6 cellular contexts compared by ENCODE assay signal in the genomic region with DNA sequence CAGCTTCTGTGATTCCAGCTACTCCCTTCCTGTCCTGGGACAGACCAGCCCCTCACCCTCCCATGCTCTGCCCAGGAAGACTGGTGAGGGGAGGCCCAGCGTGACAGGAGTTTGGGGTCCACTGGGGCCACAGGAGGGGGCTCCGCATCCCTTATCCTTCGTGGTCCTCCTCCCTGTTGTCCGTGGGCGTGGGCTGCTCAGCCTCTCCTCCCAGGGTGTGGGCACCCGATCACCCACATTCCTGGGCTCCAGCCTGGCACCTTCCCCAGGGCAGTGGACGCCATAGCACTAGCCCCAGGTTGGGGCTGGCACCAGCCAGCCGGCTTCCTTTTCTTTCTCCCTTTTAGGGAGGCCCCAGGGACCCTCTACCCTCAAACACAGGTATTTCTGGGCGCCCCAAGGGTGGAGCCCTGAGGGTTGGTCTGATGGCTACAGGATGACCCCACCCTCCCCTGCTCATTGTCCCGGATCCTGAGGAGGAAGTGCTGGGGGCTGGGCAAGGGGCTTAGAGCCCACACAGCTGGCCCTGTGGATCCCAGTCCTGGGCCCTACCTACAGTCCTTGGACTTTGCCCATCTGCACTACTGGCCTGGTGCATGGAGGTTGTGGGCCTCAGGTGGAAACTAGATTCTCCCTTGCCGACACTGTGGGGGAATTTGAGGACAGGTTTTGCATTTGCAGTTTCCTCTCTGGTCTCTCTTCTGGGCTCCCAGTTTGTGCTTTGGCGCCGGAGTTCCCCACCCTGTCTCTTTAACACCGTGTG. TPM values are rescaled to one million over a fixed set of nuclear protein-coding genes. Genes with fewer than 3 reads are reported as not detected.
DNase-seq lines count a peak whose midpoint lies in the region; ATAC-seq and FAIRE-seq lines count a peak whose summit lies in the region.

No MANE protein-coding gene starts in this region.

- WGBS in esophagus, 2 donors: 11 to 19% methylated on average over 14 of the region's 14 CpGs
- WGBS in small intestine, 3 donors: 12 to 17% (median 16%) methylated on average over 13 to 14 of the region's 14 CpGs

- FAIRE-seq in small intestine (lab: Jason Lieb, UNC): no peak

- peak overlapping the region; percentile 97 for H3K27ac ChIP-seq in esophagus (ENCODE audit: low read depth in 2 of 2, low read length in 1 of 2)
- H3K27ac ChIP-seq in small intestine (ENCODE audit: low read depth in 1 of 2, low read length in 1 of 2): peak overlapping the region; percentile 84 to 86

- H3K27me3 ChIP-seq in esophagus (ENCODE audit: control insufficient read depth in 1 of 2, insufficient read depth in 2 of 2, low read length in 2 of 2) (no peaks in the 10 kb centered on the region), small intestine (ENCODE audit: control insufficient read depth in 2 of 2, insufficient read depth in 2 of 2, low read length in 2 of 2) (no peaks in the 10 kb centered on the region)

- peak overlapping the region; percentile 87 for H3K4me3 Mint-ChIP-seq in T-helper 1 cell treated with Interleukin-12 subunit alpha and Interleukin-12 subunit beta and Interleukin-4 antibody, amounts not matched to agents 30 μg/mL and 1 μg/mL, for 36 hours

- peak overlapping the region; percentile 57 for H3K27ac Mint-ChIP-seq in T-helper 1 cell treated with Interleukin-12 subunit alpha and Interleukin-12 subunit beta and Interleukin-4 antibody, amounts not matched to agents 30 μg/mL and 1 μg/mL, for 36 hours

- H3K27me3 Mint-ChIP-seq in T-helper 1 cell treated with Interleukin-12 subunit alpha and Interleukin-12 subunit beta and Interleukin-4 antibody, amounts not matched to agents 30 μg/mL and 1 μg/mL, for 36 hours (ENCODE audit: low read depth): peaks cover 6% of the 10 kb centered on the region

- H3K9me3 Mint-ChIP-seq in T-helper 1 cell treated with Interleukin-12 subunit alpha and Interleukin-12 subunit beta and Interleukin-4 antibody, amounts not matched to agents 30 μg/mL and 1 μg/mL, for 36 hours: no peaks in the 10 kb centered on the region

- no peak for ATAC-seq in GM21619 (IDR thresholded peaks at IDR 0.05; ENCODE audit: unreplicated experiment)

- H3K36me3 ChIP-seq in esophagus (ENCODE audit: control insufficient read depth in 2 of 2, insufficient read depth in 2 of 2, low read length in 1 of 2) (peaks cover 11 to 29% of the 10 kb centered on the region in 2 donors), small intestine (ENCODE audit: control insufficient read depth in 2 of 2, insufficient read depth in 2 of 2, low read length in 2 of 2) (peaks cover 17 to 19% of the 10 kb centered on the region in 2 donors)

- H3K36me3 Mint-ChIP-seq in T-helper 1 cell treated with Interleukin-12 subunit alpha and Interleukin-12 subunit beta and Interleukin-4 antibody, amounts not matched to agents 30 μg/mL and 1 μg/mL, for 36 hours (ENCODE audit: low read depth): peaks cover 24% of the 10 kb centered on the region

- peaks cover 15% of the 10 kb centered on the region for H3K4me1 Mint-ChIP-seq in T-helper 1 cell treated with Interleukin-12 subunit alpha and Interleukin-12 subunit beta and Interleukin-4 antibody, amounts not matched to agents 30 μg/mL and 1 μg/mL, for 36 hours (ENCODE audit: low read depth)

- DNase-seq in T-helper 1 cell (no peak), small intestine (peak; percentile 87), kidney glomerular epithelial cell (lab: John Stamatoyannopoulos, UW) (no peak)

- H3K4me1 ChIP-seq in esophagus (ENCODE audit: control insufficient read depth in 2 of 2, insufficient read depth in 2 of 2, low read length in 1 of 2): peaks cover 14 to 18% of the 10 kb centered on the region in 2 donors
- H3K4me1 ChIP-seq in small intestine (ENCODE audit: control insufficient read depth in 2 of 2, insufficient read depth in 1 of 2, low read depth in 1 of 2, low read length in 1 of 2): peaks cover 0 to 13% of the 10 kb centered on the region in 2 donors

- H3K4me3 ChIP-seq in esophagus (ENCODE audit: low read depth in 1 of 2, low read length in 2 of 2) (peak overlapping the region; percentile 84 to 86), small intestine (ENCODE audit: low read depth in 1 of 2, low read length in 2 of 2) (peak overlapping the region; percentile 97 to 98)

- H3K9me3 ChIP-seq in esophagus (ENCODE audit: control insufficient read depth in 2 of 2, insufficient read depth in 1 of 2, low read depth in 1 of 2, low read length in 1 of 2) (no peaks in the 10 kb centered on the region), small intestine (ENCODE audit: control insufficient read depth, low read depth) (no peaks in the 10 kb centered on the region)

RNA-seq across cellular contexts. Expression of gene KIF1C, which starts 1.1 kb away (rescaled TPM):
- 10 to 100 TPM; 64.7 to 71.6 TPM for polyA plus RNA-seq in esophagus
- 100 to 1,000 TPM in 1 of 3 donors, 10 to 100 TPM in 2; 72.7 to 141 (median 92.4) TPM for polyA plus RNA-seq in small intestine

RNA-seq across cellular contexts. Expression of gene INCA1, which starts 1.5 kb away (rescaled TPM):
- polyA plus RNA-seq in esophagus (1 to 10 TPM in 1 of 2 donors, under 1 TPM in 1; 0.67 to 1.2 TPM), small intestine (1 to 10 TPM; 2.1 to 4.9 (median 4.0) TPM)

RNA-seq across cellular contexts. Expression of gene CAMTA2, which starts 11.4 kb away (rescaled TPM):
- polyA plus RNA-seq in esophagus: 10 to 100 TPM; 26.3 to 50.8 TPM
- polyA plus RNA-seq in small intestine: 10 to 100 TPM; 47.2 to 93.7 (median 70.0) TPM

RNA-seq across cellular contexts. Expression of gene SPAG7, which starts 31.2 kb away (rescaled TPM):
- polyA plus RNA-seq in esophagus: 10 to 100 TPM; 48.9 to 56.4 TPM
- 100 to 1,000 TPM in 1 of 3 donors, 10 to 100 TPM in 2; 77.6 to 101 (median 82.4) TPM for polyA plus RNA-seq in small intestine

RNA-seq across cellular contexts. Expression of gene SLC52A1, which starts 36.4 kb away (rescaled TPM):
- polyA plus RNA-seq in esophagus (1 to 10 TPM in 1 of 2 donors, under 1 TPM in 1; 0.92 to 3.1 TPM), small intestine (10 to 100 TPM; 17.3 to 44.5 (median 41.6) TPM)
